Comparison of ENCODE assay signal across 1 cellular context in the genomic region with DNA sequence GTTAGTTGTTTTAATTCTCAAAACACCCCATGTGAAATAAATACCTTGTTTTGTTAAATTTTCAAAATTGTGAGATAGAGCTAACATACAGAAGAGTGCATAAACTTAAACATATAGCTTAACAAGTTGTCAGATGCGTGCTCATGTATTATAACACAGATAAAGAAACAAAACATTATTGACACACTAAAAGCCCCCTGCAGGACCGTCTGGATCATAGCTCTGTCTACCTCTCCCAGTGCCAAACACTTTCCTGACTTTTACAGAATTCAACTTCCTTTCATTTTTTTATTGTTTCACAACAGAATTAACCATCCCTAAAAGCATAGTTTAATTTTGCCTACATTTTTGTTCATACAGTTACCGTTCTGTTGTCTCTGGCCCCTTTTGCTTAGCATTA.
TF ChIP-seq lines count a peak whose summit lies in the region.

No MANE protein-coding gene starts in this region.

TF ChIP-seq in HCT116, 20 proteins besides CTCF, POLR2A, EP300 and RAD21:
- TF ChIP-seq ZNF274 (IDR thresholded peaks at IDR 0.05; ENCODE audit: low read depth, low read length) (no peak), ATF3 (IDR thresholded peaks at IDR 0.05) (no peak), TCF7L2 (IDR thresholded peaks at IDR 0.05; ENCODE audit: borderline replicate concordance, extremely low read depth, insufficient read depth, insufficient read length) (no peak), EZH2 (IDR thresholded peaks at IDR 0.05) (no peak), JUND (IDR thresholded peaks at IDR 0.05) (no peak), FOSL1 (IDR thresholded peaks at IDR 0.05; ENCODE audit: low read depth) (no peak), EGR1 (IDR thresholded peaks at IDR 0.05; ENCODE audit: low read depth) (no peak), YY1 (IDR thresholded peaks at IDR 0.05; ENCODE audit: extremely low read depth, insufficient replicate concordance, low read depth, low read length) (no peak), ZFX (IDR thresholded peaks at IDR 0.05) (no peak), ZBTB33 (IDR thresholded peaks at IDR 0.05; ENCODE audit: extremely low read depth, insufficient replicate concordance, low read length) (no peak), SIN3A (IDR thresholded peaks at IDR 0.05; ENCODE audit: low read depth) (no peak), POLR2AphosphoS5 (IDR thresholded peaks at IDR 0.05; ENCODE audit: low read depth, low read length) (no peak), CEBPB (IDR thresholded peaks at IDR 0.05; ENCODE audit: low read depth) (no peak), ELF1 (IDR thresholded peaks at IDR 0.05; ENCODE audit: borderline replicate concordance, low read depth) (no peak)
- TF ChIP-seq, protein P1, sequence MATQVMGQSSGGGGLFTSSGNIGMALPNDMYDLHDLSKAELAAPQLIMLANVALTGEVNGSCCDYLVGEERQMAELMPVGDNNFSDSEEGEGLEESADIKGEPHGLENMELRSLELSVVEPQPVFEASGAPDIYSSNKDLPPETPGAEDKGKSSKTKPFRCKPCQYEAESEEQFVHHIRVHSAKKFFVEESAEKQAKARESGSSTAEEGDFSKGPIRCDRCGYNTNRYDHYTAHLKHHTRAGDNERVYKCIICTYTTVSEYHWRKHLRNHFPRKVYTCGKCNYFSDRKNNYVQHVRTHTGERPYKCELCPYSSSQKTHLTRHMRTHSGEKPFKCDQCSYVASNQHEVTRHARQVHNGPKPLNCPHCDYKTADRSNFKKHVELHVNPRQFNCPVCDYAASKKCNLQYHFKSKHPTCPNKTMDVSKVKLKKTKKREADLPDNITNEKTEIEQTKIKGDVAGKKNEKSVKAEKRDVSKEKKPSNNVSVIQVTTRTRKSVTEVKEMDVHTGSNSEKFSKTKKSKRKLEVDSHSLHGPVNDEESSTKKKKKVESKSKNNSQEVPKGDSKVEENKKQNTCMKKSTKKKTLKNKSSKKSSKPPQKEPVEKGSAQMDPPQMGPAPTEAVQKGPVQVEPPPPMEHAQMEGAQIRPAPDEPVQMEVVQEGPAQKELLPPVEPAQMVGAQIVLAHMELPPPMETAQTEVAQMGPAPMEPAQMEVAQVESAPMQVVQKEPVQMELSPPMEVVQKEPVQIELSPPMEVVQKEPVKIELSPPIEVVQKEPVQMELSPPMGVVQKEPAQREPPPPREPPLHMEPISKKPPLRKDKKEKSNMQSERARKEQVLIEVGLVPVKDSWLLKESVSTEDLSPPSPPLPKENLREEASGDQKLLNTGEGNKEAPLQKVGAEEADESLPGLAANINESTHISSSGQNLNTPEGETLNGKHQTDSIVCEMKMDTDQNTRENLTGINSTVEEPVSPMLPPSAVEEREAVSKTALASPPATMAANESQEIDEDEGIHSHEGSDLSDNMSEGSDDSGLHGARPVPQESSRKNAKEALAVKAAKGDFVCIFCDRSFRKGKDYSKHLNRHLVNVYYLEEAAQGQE (IDR thresholded peaks at IDR 0.05; ENCODE audit: low read depth) = no peak
TF ChIP-seq in HCT116: peak in this region for 0.
